ENCODE assay signal across 13 cellular contexts in the genomic region with DNA sequence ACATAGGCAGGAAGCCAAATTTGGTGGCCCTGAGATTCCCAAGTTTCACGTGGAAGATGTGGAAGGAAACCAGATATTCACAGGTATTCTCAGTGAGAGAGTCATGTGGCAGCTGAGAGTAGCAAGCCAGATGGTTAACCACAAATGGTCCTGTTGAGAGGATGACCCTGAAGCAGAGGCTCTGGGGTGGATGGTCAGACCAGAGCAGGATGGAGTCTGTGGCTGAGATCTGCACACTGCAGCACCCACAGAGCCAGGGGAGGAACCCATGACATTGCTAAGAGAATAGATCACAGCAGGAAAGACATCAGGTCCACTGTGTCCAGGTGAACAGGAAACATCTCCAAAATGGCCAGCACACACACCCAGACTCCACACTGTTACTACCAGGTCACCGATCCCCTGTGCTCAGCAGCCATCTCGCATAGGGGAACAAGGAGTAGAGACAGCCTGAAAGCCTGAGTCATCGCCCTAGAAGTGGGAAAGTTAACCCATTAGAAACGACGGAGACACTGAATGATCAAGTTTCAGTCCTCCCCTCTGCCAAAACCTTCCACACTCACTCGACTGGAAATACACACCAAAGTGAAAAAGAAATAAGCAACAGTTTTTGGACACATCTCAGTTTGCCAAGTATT.
A peak's percentile ranks its signal among the peaks of the same experiment; 100 is the strongest.
DNase-seq lines count a peak whose midpoint lies in the region; ATAC-seq, FAIRE-seq and TF ChIP-seq lines count a peak whose summit lies in the region.
"Had no signal": no experiment of that assay in that cellular context is flagged by ENCODE, and none has a peak within 500 bp of the region (broad histone marks: within the 10 kb centered on the region; RNA-seq: fewer than 3 reads in every experiment).

No MANE protein-coding gene starts in this region.

- 53% methylated on average over 7 of the region's 7 CpGs for WGBS in right cardiac atrium

- H3K4me1 ChIP-seq in SJCRH30 (no peaks in the 10 kb centered on the region), right cardiac atrium (ENCODE audit: control insufficient read depth, insufficient read depth, low read length) (no peaks in the 10 kb centered on the region)
- H3K4me1 ChIP-seq: body of pancreas, esophagus muscularis mucosa had no signal

- TF ChIP-seq POLR2A in GM12891 (IDR thresholded peaks at IDR 0.05; ENCODE audit: low read depth, low read length) (no peak), H54 (IDR thresholded peaks at IDR 0.05; ENCODE audit: low read depth, low read length) (no peak)

- H3K27me3 ChIP-seq in SJCRH30 (no peaks in the 10 kb centered on the region), right cardiac atrium (ENCODE audit: control insufficient read depth, insufficient read depth) (no peaks in the 10 kb centered on the region)
- H3K27me3 ChIP-seq: body of pancreas, esophagus muscularis mucosa had no signal

- no peaks in the 10 kb centered on the region for H3K36me3 ChIP-seq in SJCRH30
- H3K36me3 ChIP-seq: esophagus muscularis mucosa had no signal

- peak; percentile 63 for ATAC-seq in GM19395 (IDR thresholded peaks at IDR 0.05; ENCODE audit: unreplicated experiment)
- peak; percentile 60 for ATAC-seq in HG02981 (IDR thresholded peaks at IDR 0.05; ENCODE audit: unreplicated experiment)
- no peak for ATAC-seq in right cardiac atrium
- ATAC-seq: body of pancreas had no signal

- H3K27ac ChIP-seq in SJCRH30 (no peak overlapping the region), right cardiac atrium (ENCODE audit: low read length) (no peak overlapping the region)
- H3K27ac ChIP-seq: body of pancreas, esophagus muscularis mucosa had no signal

- DNase-seq in GM12891 (ENCODE audit: insufficient read length, low spot score) (no peak), SJCRH30 (peak; percentile 38 to 70), right cardiac atrium (no peak), RPMI8226 (no peak), germinal center (ENCODE audit: low spot score) (no peak), H54 (ENCODE audit: insufficient read length, low spot score) (no peak)
- DNase-seq: activated CD8-positive, alpha-beta memory T cell treated with anti-CD3 and anti-CD28 coated beads, Interleukin-2, amount 50 U/mL, for 4 hours; body of pancreas; CD4-positive, alpha-beta memory T cell had no signal

- H3K9me3 ChIP-seq in SJCRH30 (replicated peaks) (no peaks in the 10 kb centered on the region), right cardiac atrium (ENCODE audit: control insufficient read depth, low read length) (no peaks in the 10 kb centered on the region)
- H3K9me3 ChIP-seq: body of pancreas had no signal

- peak; percentile 85 for FAIRE-seq in GM12891 (lab: Jason Lieb, UNC)
- no peak for FAIRE-seq in H54 (lab: Jason Lieb, UNC)
- FAIRE-seq: islet of Langerhans had no signal

- intact Hi-C loops in right cardiac atrium (cut with DNase I) = no loop called here

- H3K4me3 ChIP-seq in SJCRH30 (no peak overlapping the region), right cardiac atrium (ENCODE audit: low read length) (no peak overlapping the region)
- H3K4me3 ChIP-seq: body of pancreas, esophagus muscularis mucosa had no signal

TF ChIP-seq in GM12891, 5 proteins besides CTCF, POLR2A, EP300 and RAD21:
- TF ChIP-seq POU2F2 (IDR thresholded peaks at IDR 0.05; ENCODE audit: low read depth, low read length) (no peak), SPI1 (IDR thresholded peaks at IDR 0.05; ENCODE audit: low read depth, low read length) (no peak), PAX5 (IDR thresholded peaks at IDR 0.05; ENCODE audit: insufficient read depth, low read length, severe bottlenecking) (no peak), POLR2AphosphoS5 (IDR thresholded peaks at IDR 0.05; ENCODE audit: low read depth, low read length) (no peak), TAF1 (IDR thresholded peaks at IDR 0.05; ENCODE audit: low read depth, low read length) (no peak)

Comparison
In these comparisons a context has a peak if more than half of its experiments do, and no peak if none do; other contexts are left out.
1. DNase-seq: peak in SJCRH30 (2 of 2); none in GM12891 (single experiment), right cardiac atrium (0 of 3), RPMI8226 (single experiment), germinal center (single experiment) and H54 (single experiment).
2. ATAC-seq: peak in GM19395 (single experiment) and HG02981 (single experiment); none in right cardiac atrium (0 of 2).